Comparison of ENCODE assay signal across 20 cellular contexts in genomic region chr9:130908129-130908877, GRCh38. TPM values are rescaled to one million over a fixed set of nuclear protein-coding genes. Genes with fewer than 3 reads are reported as not detected.
"Had no signal": no experiment of that assay in that cellular context is flagged by ENCODE, and none has a peak within 500 bp of the region (broad histone marks: within the 10 kb centered on the region; RNA-seq: fewer than 3 reads in every experiment).

No MANE protein-coding gene starts in this region.

- H3K9me3 ChIP-seq: body of pancreas, pancreas, tibial nerve had no signal

- H3K36me3 ChIP-seq: pancreas, tibial nerve had no signal

- H3K27me3 ChIP-seq: body of pancreas, pancreas had no signal

- ATAC-seq: activated CD8-positive, alpha-beta memory T cell treated with anti-CD3 and anti-CD28 coated beads, Interleukin-2, amount 10 ng/mL, durations not matched to agents 7 days and 5 days; body of pancreas; left cardiac atrium; pancreas had no signal

- H3K27ac ChIP-seq: body of pancreas, pancreas, tibial nerve had no signal

- FAIRE-seq: pancreas had no signal

- DNase-seq: activated CD4-positive, alpha-beta T cell treated with anti-CD3 and anti-CD28 coated beads, Interleukin-2, amount 50 U/mL, for 4 hours; activated CD4-positive, CD25-positive, alpha-beta regulatory T cell treated with anti-CD3 and anti-CD28 coated beads, Interleukin-2, amount 50 U/mL, for 72 hours; activated CD8-positive, alpha-beta memory T cell treated with anti-CD3 and anti-CD28 coated beads, Interleukin-2, amount 10 ng/mL, durations not matched to agents 7 days and 5 days; activated effector memory CD4-positive, alpha-beta T cell treated with Interleukin-2 at 50 U/mL for 16 hours; activated T-cell treated with anti-CD3 and anti-CD28 coated beads, Interleukin-2, amount 50 U/mL, for 24 hours; amniotic stem cell; body of pancreas; endodermal cell; glutamatergic neuron; left cardiac atrium; pancreas had no signal

- H3K4me3 ChIP-seq: body of pancreas, pancreas, tibial nerve had no signal

- H3K4me1 ChIP-seq: body of pancreas, pancreas had no signal

RNA-seq across cellular contexts. Expression of gene QRFP, which starts 11.7 kb away (rescaled TPM):
- total RNA-seq: activated CD8-positive, alpha-beta memory T cell treated with anti-CD3 and anti-CD28 coated beads, Interleukin-2, amount 10 ng/mL, durations not matched to agents 7 days and 5 days; body of pancreas; cerebellum; dermis microvascular lymphatic vessel endothelial cell; endodermal cell; esophagus mucosa; left cardiac atrium; pancreas; renal cortical epithelial cell; skeletal muscle tissue; subcutaneous adipose tissue; T-helper 2 cell treated with Interferon-gamma antibody and Interleukin-4, amounts not matched to agents 100 ng/mL and 5 ng/mL, for 36 hours; tibial nerve had no signal
- polyA plus RNA-seq: neural cell, pancreas had no signal

RNA-seq across cellular contexts. Expression of gene FIBCD1, which starts 30.7 kb away (rescaled TPM):
- total RNA-seq: activated CD8-positive, alpha-beta memory T cell treated with anti-CD3 and anti-CD28 coated beads, Interleukin-2, amount 10 ng/mL, durations not matched to agents 7 days and 5 days; skeletal muscle tissue; T-helper 2 cell treated with Interferon-gamma antibody and Interleukin-4, amounts not matched to agents 100 ng/mL and 5 ng/mL, for 36 hours; tibial nerve had no signal
- polyA plus RNA-seq: pancreas had no signal
